20 cellular contexts compared by ENCODE assay signal in genomic region chr10:18906636-18907035, GRCh38.
"Had no signal": no experiment of that assay in that cellular context is flagged by ENCODE, and none has a peak within 500 bp of the region (broad histone marks: within the 10 kb centered on the region; RNA-seq: fewer than 3 reads in every experiment).

No MANE protein-coding gene starts in this region.

- H3K4me1 ChIP-seq: esophagus squamous epithelium, heart left ventricle, right atrium auricular region, sigmoid colon, suprapubic skin, thyroid gland, upper lobe of left lung, vagina had no signal

- H3K4me1 Mint-ChIP-seq: naive thymus-derived CD8-positive, alpha-beta T cell; neural crest cell had no signal

- H3K4me3 ChIP-seq: esophagus squamous epithelium, heart left ventricle, mucosa of descending colon, ovary, right atrium auricular region, sigmoid colon, smooth muscle cell, suprapubic skin, thyroid gland, upper lobe of left lung, vagina had no signal

- H3K27me3 Mint-ChIP-seq: dendritic cell treated with granulocyte-macrophage colony-stimulating factor and Interleukin-4, amounts not matched to agents 40 ng/mL and 50 ng/mL, for 4 days; effector memory CD8-positive, alpha-beta T cell; naive thymus-derived CD8-positive, alpha-beta T cell had no signal

- H3K36me3 ChIP-seq: esophagus squamous epithelium, heart left ventricle, ovary, right atrium auricular region, sigmoid colon, suprapubic skin, thyroid gland, upper lobe of left lung, vagina had no signal

- H3K4me2 ChIP-seq: smooth muscle cell had no signal

- H3K27me3 ChIP-seq: esophagus squamous epithelium, heart left ventricle, ovary, right atrium auricular region, sigmoid colon, suprapubic skin, thyroid gland, upper lobe of left lung, vagina had no signal

- DNase-seq: effector memory CD8-positive, alpha-beta T cell; esophagus squamous epithelium; heart left ventricle; hippocampal formation; kidney glomerular epithelial cell; mucosa of descending colon; naive thymus-derived CD8-positive, alpha-beta T cell; ovary; sigmoid colon; stimulated activated CD4-positive, alpha-beta T cell treated with anti-CD3 and anti-CD28 coated beads, Interleukin-2, amount 100 ng/mL, for 48 hours; stimulated activated naive CD4-positive, alpha-beta T cell treated with Interleukin-2 at 50 U/mL for 16 hours; thyroid gland; upper lobe of left lung had no signal

- H3K27ac ChIP-seq: epithelial cell of prostate, esophagus squamous epithelium, heart left ventricle, ovary, right atrium auricular region, sigmoid colon, suprapubic skin, thyroid gland, upper lobe of left lung, vagina had no signal

- ATAC-seq: effector memory CD8-positive, alpha-beta T cell; heart left ventricle; mucosa of descending colon; naive thymus-derived CD8-positive, alpha-beta T cell had no signal

- H3K27ac Mint-ChIP-seq: dendritic cell treated with granulocyte-macrophage colony-stimulating factor and Interleukin-4, amounts not matched to agents 40 ng/mL and 50 ng/mL, for 4 days; effector memory CD8-positive, alpha-beta T cell; naive thymus-derived CD8-positive, alpha-beta T cell had no signal

- H3K9me3 Mint-ChIP-seq: neural crest cell had no signal

- H3K9me3 ChIP-seq: esophagus squamous epithelium, mucosa of descending colon, ovary, sigmoid colon, suprapubic skin, thyroid gland, upper lobe of left lung, vagina had no signal

- H3K4me3 Mint-ChIP-seq: dendritic cell treated with granulocyte-macrophage colony-stimulating factor and Interleukin-4, amounts not matched to agents 40 ng/mL and 50 ng/mL, for 4 days; effector memory CD8-positive, alpha-beta T cell; naive thymus-derived CD8-positive, alpha-beta T cell; neural crest cell had no signal

- H3K36me3 Mint-ChIP-seq: naive thymus-derived CD8-positive, alpha-beta T cell had no signal
